In genomic region chr15:85598718-85599398, GRCh38 we compare ENCODE assay signal across 18 cellular contexts.
A peak's percentile ranks its signal among the peaks of the same experiment; 100 is the strongest.
DNase-seq lines count a peak whose midpoint lies in the region; ATAC-seq and TF ChIP-seq lines count a peak whose summit lies in the region.
"Had no signal": no experiment of that assay in that cellular context is flagged by ENCODE, and none has a peak within 500 bp of the region (broad histone marks: within the 10 kb centered on the region; RNA-seq: fewer than 3 reads in every experiment).

No MANE protein-coding gene starts in this region.

- POLR2A ChIA-PET in SK-N-SH (lab: Yijun Ruan, JAX): no interaction called here

- H4K20me1 ChIP-seq in SK-N-SH (ENCODE audit: insufficient read depth): no peaks in the 10 kb centered on the region

- H3K27ac ChIP-seq in SK-N-SH (ENCODE audit: low read depth in 2 of 2, low read length in 1 of 2) (peak overlapping the region; percentile 16 to 66; a peak in 3 of 4 replicates), endodermal cell (ENCODE audit: low read depth, low read length) (peak overlapping the region; percentile 82), gastrocnemius medialis (peak overlapping the region; percentile 35 to 73 (median 63)), brain microvascular endothelial cell (no peak overlapping the region)

- DNase-seq in SK-N-SH (peak; percentile 26), endodermal cell (no peak), memory B cell (ENCODE audit: low spot score in 2 of 2) (no peak), gastrocnemius medialis (no peak), brain microvascular endothelial cell (no peak), NCI-H2029 (lab: John Stamatoyannopoulos, UW) (no peak), NCI-H1436 (lab: John Stamatoyannopoulos, UW) (no peak)
- DNase-seq: activated B cell treated with CpG ODN at 0.5 μM for 24 hours; activated CD8-positive, alpha-beta memory T cell treated with anti-CD3 and anti-CD28 coated beads for 24 hours; amniotic stem cell; Calu3; left colon; NCI-H2081; NCI-H774; stimulated activated naive CD8-positive, alpha-beta T cell treated with anti-CD3 and anti-CD28 coated beads, Interleukin-15, amount 100 ng/mL, for 72 hours had no signal

- H3K4me3 ChIP-seq in SK-N-SH (ENCODE audit: low read depth in 2 of 2, low read length in 1 of 2) (no peak overlapping the region), endodermal cell (ENCODE audit: low read length) (no peak overlapping the region), gastrocnemius medialis (no peak overlapping the region), brain microvascular endothelial cell (ENCODE audit: low read depth, low read length) (no peak overlapping the region)

- no peak for TF ChIP-seq RAD21 in SK-N-SH (IDR thresholded peaks at IDR 0.05; ENCODE audit: low read length)

- H3K9me3 Mint-ChIP-seq in endodermal cell (no peaks in the 10 kb centered on the region), memory B cell (no peaks in the 10 kb centered on the region)
- H3K9me3 Mint-ChIP-seq: activated B cell treated with CpG ODN at 0.5 μM for 24 hours; activated T-helper 2 cell treated with anti-CD3 and anti-CD28 coated beads, Interferon-gamma antibody, Interleukin-2, Interleukin-4, amounts not matched to agents 10 μg/mL and 5 μg/mL and 100 μg/mL, durations not matched to agents 14 hours and 24 hours and 36 hours; stimulated activated naive CD8-positive, alpha-beta T cell treated with anti-CD3 and anti-CD28 coated beads, Interleukin-15, amount 100 ng/mL, for 72 hours had no signal

- H3K36me3 Mint-ChIP-seq in endodermal cell (ENCODE audit: low read depth): peaks cover 19% of the 10 kb centered on the region
- peaks cover 30% of the 10 kb centered on the region for H3K36me3 Mint-ChIP-seq in memory B cell

- H3K4me1 Mint-ChIP-seq in endodermal cell (peaks cover 9% of the 10 kb centered on the region), memory B cell (peaks cover 10% of the 10 kb centered on the region)

- intact Hi-C loops in gastrocnemius medialis (cut with DNase I; ENCODE audit: low total_unique reads): no loop called here

- H3K27ac Mint-ChIP-seq in endodermal cell: peak overlapping the region; percentile 85
- peak overlapping the region; percentile 28 for H3K27ac Mint-ChIP-seq in memory B cell
- H3K27ac Mint-ChIP-seq: stimulated activated naive CD8-positive, alpha-beta T cell treated with anti-CD3 and anti-CD28 coated beads, Interleukin-15, amount 100 ng/mL, for 72 hours had no signal

- H3K36me3 ChIP-seq in SK-N-SH (replicated peaks in 1 of 2; ENCODE audit: control insufficient read depth in 1 of 2, insufficient read depth in 2 of 2, low read length in 1 of 2) (peaks cover 6 to 20% of the 10 kb centered on the region in 2 experiments), endodermal cell (ENCODE audit: control insufficient read depth, insufficient read depth, low read length) (peaks cover 70% of the 10 kb centered on the region), gastrocnemius medialis (no peaks in the 10 kb centered on the region), brain microvascular endothelial cell (replicated peaks) (peaks cover 3% of the 10 kb centered on the region)

- CTCF ChIA-PET in SK-N-SH (lab: Yijun Ruan, JAX): interaction anchor here (1.4 to 1.6 kb wide), 2 partner anchors 15 to 131 kb away, joined by 4 to 6 read pairs; no protein-coding TSS in a partner anchor

- TF ChIP-seq CTCF in SK-N-SH (IDR thresholded peaks at IDR 0.05) (no peak), endodermal cell (conservative IDR thresholded peaks at IDR 0.05) (no peak), gastrocnemius medialis (IDR thresholded peaks at IDR 0.05 in 4 of 5, conservative IDR thresholded peaks at IDR 0.05 in 1 of 5) (no peak), brain microvascular endothelial cell (IDR thresholded peaks at IDR 0.05; ENCODE audit: low read depth, low read length, missing control alignments) (no peak)

- no peak for ATAC-seq in memory B cell (ENCODE audit: low read depth)
- ATAC-seq in gastrocnemius medialis: no peak
- ATAC-seq in HG03571 (IDR thresholded peaks at IDR 0.05; ENCODE audit: unreplicated experiment): no peak
- ATAC-seq: HepG2; left colon; stimulated activated naive CD8-positive, alpha-beta T cell treated with anti-CD3 and anti-CD28 coated beads, Interleukin-15, amount 100 ng/mL, for 72 hours had no signal

- WGBS in SK-N-SH (ENCODE audit: low lambda C conversion rate): 87% methylated on average over 5 of the region's 5 CpGs
- WGBS in endodermal cell (ENCODE audit: insufficient coverage in 1 of 2, insufficient read length in 1 of 2), 2 experiments: 80 to 88% methylated on average over 2 to 5 of the region's 5 CpGs

- H3K27me3 Mint-ChIP-seq in endodermal cell (ENCODE audit: insufficient read depth) (no peaks in the 10 kb centered on the region), memory B cell (no peaks in the 10 kb centered on the region)
- H3K27me3 Mint-ChIP-seq: activated B cell treated with CpG ODN at 0.5 μM for 24 hours; stimulated activated naive CD8-positive, alpha-beta T cell treated with anti-CD3 and anti-CD28 coated beads, Interleukin-15, amount 100 ng/mL, for 72 hours had no signal

- H3K4me1 ChIP-seq in SK-N-SH (ENCODE audit: control insufficient read depth in 1 of 2, insufficient read depth in 2 of 2, low read depth in 1 of 2, low read length in 1 of 2) (peaks cover 5 to 11% of the 10 kb centered on the region in 2 experiments; a peak in 3 of 4 replicates), endodermal cell (ENCODE audit: control insufficient read depth, insufficient read depth, low read length) (peaks cover 9% of the 10 kb centered on the region), gastrocnemius medialis (peaks cover 74 to 84% of the 10 kb centered on the region in 2 donors)

- TF ChIP-seq EP300 in SK-N-SH (IDR thresholded peaks at IDR 0.05; ENCODE audit: borderline replicate concordance in 1 of 2, low read depth in 1 of 2, low read length in 1 of 2): no peak

- H3F3A ChIP-seq in SK-N-SH (replicated peaks; ENCODE audit: insufficient read depth): no peaks in the 10 kb centered on the region

- H3K4me3 Mint-ChIP-seq in endodermal cell: no peak overlapping the region
- H3K4me3 Mint-ChIP-seq in memory B cell: no peak overlapping the region
- H3K4me3 Mint-ChIP-seq: activated B cell treated with CpG ODN at 0.5 μM for 24 hours; stimulated activated naive CD8-positive, alpha-beta T cell treated with anti-CD3 and anti-CD28 coated beads, Interleukin-15, amount 100 ng/mL, for 72 hours had no signal

- no peak overlapping the region for H3K4me2 ChIP-seq in SK-N-SH

- no peak overlapping the region for H3K9ac ChIP-seq in SK-N-SH
- H3K9ac ChIP-seq in endodermal cell (ENCODE audit: extremely low read depth, low read length, poor library complexity, severe bottlenecking): no peak overlapping the region

- no peaks in the 10 kb centered on the region for H3K9me2 ChIP-seq in SK-N-SH

- TF ChIP-seq POLR2A in gastrocnemius medialis (IDR thresholded peaks at IDR 0.05): no peak

- no peak overlapping the region for H2AFZ ChIP-seq in SK-N-SH (ENCODE audit: low read depth)

- H3K79me2 ChIP-seq in SK-N-SH (ENCODE audit: insufficient read depth): peaks cover 5% of the 10 kb centered on the region; the same call in 1 of the 2 replicates

- in situ Hi-C loops in gastrocnemius medialis (cut with MboI; ENCODE audit: low sequenced_read_pairs in 4 of 4) (loop anchor here in 1 of 4 donors (25.0 kb wide), 1 partner anchor 238 kb away; no protein-coding TSS in a partner anchor), brain microvascular endothelial cell (cut with HindIII; ENCODE audit: low pct_ligation_motif_present, low sequenced_read_pairs) (no loop called here)

- no peaks in the 10 kb centered on the region for H3K9me3 ChIP-seq in SK-N-SH
- no peaks in the 10 kb centered on the region for H3K9me3 ChIP-seq in endodermal cell (ENCODE audit: control insufficient read depth, low read length)
- no peaks in the 10 kb centered on the region for H3K9me3 ChIP-seq in gastrocnemius medialis

- H3K27me3 ChIP-seq in SK-N-SH (ENCODE audit: insufficient read depth) (no peaks in the 10 kb centered on the region), endodermal cell (ENCODE audit: control insufficient read depth, insufficient read depth, low read length, poor library complexity, severe bottlenecking) (no peaks in the 10 kb centered on the region), gastrocnemius medialis (no peaks in the 10 kb centered on the region), brain microvascular endothelial cell (replicated peaks) (no peaks in the 10 kb centered on the region)

TF ChIP-seq in SK-N-SH, 30 proteins besides CTCF, POLR2A, EP300 and RAD21:
- no peak for TF ChIP-seq RFX5 (IDR thresholded peaks at IDR 0.05; ENCODE audit: low read length)
- no peak for TF ChIP-seq RXRA (IDR thresholded peaks at IDR 0.05; ENCODE audit: borderline replicate concordance, low read depth)
- no peak for TF ChIP-seq GABPA (IDR thresholded peaks at IDR 0.05; ENCODE audit: low read depth)
- TF ChIP-seq USF1 (IDR thresholded peaks at IDR 0.05; ENCODE audit: borderline replicate concordance, low read depth): no peak
- TF ChIP-seq ELF1 (IDR thresholded peaks at IDR 0.05): no peak
- no peak for TF ChIP-seq USF2 (IDR thresholded peaks at IDR 0.05; ENCODE audit: borderline replicate concordance, low read depth, low read length)
- no peak for TF ChIP-seq TEAD4 (IDR thresholded peaks at IDR 0.05; ENCODE audit: borderline replicate concordance, insufficient read depth)
- no peak for TF ChIP-seq TCF12 (IDR thresholded peaks at IDR 0.05)
- no peak for TF ChIP-seq FOXJ3 (CRISPR knock-in tag; IDR thresholded peaks at IDR 0.05)
- TF ChIP-seq MXI1 (IDR thresholded peaks at IDR 0.05; ENCODE audit: low read depth, low read length): no peak
